1 cellular context compared by ENCODE assay signal in the genomic region with DNA sequence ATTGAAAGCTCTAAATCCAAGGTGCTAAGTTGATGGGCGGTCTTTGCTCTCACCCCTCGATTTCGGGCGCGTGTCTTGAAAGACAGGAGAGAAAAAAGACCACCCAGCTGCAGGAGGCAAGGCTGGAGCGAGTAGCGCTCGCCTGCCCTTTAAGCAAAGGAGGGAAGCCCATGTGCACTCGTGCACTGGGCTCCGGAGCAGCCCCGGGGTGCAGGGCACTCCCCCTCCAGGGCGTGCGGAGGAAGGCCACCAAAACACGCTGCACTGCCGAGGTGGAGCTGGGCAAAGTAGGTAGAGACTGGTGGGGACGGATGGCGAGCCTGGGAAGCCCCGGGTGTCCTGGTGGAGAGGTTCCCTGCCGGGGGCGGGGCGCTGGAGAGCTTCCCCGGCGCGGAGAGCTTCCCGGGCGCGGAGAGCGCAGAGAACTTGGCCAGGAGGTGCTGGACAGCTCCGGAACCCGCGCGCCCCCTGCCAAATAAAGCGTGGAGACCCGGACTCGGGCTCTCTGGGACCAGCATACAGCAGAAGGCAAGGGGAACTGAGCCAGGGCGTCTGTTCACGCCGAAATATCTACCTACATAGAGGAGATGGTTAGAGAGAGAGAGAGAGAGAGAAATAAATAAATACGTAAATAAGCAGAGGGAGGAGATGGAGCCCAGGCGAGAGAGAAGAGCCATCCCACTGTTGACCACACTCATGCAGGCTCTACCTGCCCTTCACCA.
A peak's percentile ranks its signal among the peaks of the same experiment; 100 is the strongest.
TF ChIP-seq lines count a peak whose summit lies in the region.

No MANE protein-coding gene starts in this region.

TF ChIP-seq in WTC11, 78 proteins besides CTCF, POLR2A, EP300 and RAD21 (continued from another document):
- TF ChIP-seq, protein P1, sequence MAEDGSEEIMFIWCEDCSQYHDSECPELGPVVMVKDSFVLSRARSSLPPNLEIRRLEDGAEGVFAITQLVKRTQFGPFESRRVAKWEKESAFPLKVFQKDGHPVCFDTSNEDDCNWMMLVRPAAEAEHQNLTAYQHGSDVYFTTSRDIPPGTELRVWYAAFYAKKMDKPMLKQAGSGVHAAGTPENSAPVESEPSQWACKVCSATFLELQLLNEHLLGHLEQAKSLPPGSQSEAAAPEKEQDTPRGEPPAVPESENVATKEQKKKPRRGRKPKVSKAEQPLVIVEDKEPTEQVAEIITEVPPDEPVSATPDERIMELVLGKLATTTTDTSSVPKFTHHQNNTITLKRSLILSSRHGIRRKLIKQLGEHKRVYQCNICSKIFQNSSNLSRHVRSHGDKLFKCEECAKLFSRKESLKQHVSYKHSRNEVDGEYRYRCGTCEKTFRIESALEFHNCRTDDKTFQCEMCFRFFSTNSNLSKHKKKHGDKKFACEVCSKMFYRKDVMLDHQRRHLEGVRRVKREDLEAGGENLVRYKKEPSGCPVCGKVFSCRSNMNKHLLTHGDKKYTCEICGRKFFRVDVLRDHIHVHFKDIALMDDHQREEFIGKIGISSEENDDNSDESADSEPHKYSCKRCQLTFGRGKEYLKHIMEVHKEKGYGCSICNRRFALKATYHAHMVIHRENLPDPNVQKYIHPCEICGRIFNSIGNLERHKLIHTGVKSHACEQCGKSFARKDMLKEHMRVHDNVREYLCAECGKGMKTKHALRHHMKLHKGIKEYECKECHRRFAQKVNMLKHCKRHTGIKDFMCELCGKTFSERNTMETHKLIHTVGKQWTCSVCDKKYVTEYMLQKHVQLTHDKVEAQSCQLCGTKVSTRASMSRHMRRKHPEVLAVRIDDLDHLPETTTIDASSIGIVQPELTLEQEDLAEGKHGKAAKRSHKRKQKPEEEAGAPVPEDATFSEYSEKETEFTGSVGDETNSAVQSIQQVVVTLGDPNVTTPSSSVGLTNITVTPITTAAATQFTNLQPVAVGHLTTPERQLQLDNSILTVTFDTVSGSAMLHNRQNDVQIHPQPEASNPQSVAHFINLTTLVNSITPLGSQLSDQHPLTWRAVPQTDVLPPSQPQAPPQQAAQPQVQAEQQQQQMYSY (CRISPR knock-in tag; IDR thresholded peaks at IDR 0.05) = 0 out of 2 replicates have a peak, but pooled peaks have one; percentile 12
- TF ChIP-seq CREM (CRISPR knock-in tag; IDR thresholded peaks at IDR 0.05) = 0 out of 2 replicates have a peak, but pooled peaks have one; percentile 48
- TF ChIP-seq NFE2L1 (CRISPR knock-in tag; IDR thresholded peaks at IDR 0.05) = no peak
- TF ChIP-seq JUN (CRISPR knock-in tag; IDR thresholded peaks at IDR 0.05) = no peak
TF ChIP-seq in WTC11: peak in this region for 19.
